8 cellular contexts compared by ENCODE assay signal in genomic region chr10:3874606-3874987, GRCh38.
A peak's percentile ranks its signal among the peaks of the same experiment; 100 is the strongest.
DNase-seq lines count a peak whose midpoint lies in the region; ATAC-seq, FAIRE-seq and TF ChIP-seq lines count a peak whose summit lies in the region.
"Not testable (repeated sequence)": the region's sequence is repeated elsewhere in the genome, so short reads cannot be mapped to it uniquely, and the experiment has no call there.

No MANE protein-coding gene starts in this region.

- not testable (repeated sequence) for TF ChIP-seq RAD21 in A549 (conservative IDR thresholded peaks at IDR 0.05 in 1 of 2, IDR thresholded peaks at IDR 0.05 in 1 of 2)

- H3K79me2 ChIP-seq in OCI-LY7 (ENCODE audit: insufficient read depth, low read depth, low read length): not testable (repeated sequence)

- POLR2A ChIA-PET in A549 (lab: Yijun Ruan, JAX): not testable (repeated sequence)
- POLR2A ChIA-PET in OCI-LY7 (lab: Charles Lee): interaction anchor here (0.7 to 1.7 kb wide), 9 partner anchors 9 to 674 kb away, joined by 3 to 10 read pairs (median 3); partner anchors contain the start of gene KLF6

- not testable (repeated sequence) for DNase-seq in A549 (ENCODE audit: low read depth in 1 of 2, low spot score in 1 of 2); OCI-LY7 (ENCODE audit: low spot score); activated T-cell treated with anti-CD3 and anti-CD28 coated beads, Interleukin-2, amount 50 U/mL, for 24 hours; heart right ventricle; natural killer cell treated with Interleukin-12 subunit alpha and Interleukin-12 subunit beta and Interleukin-15 and Interleukin-18, amount 100 ng/mL, for 72 hours (ENCODE audit: low spot score); stimulated activated naive CD8-positive, alpha-beta T cell treated with anti-CD3 and anti-CD28 coated beads, Interleukin-15, amount 100 ng/mL, for 72 hours

- intact Hi-C loops in OCI-LY7 (cut with micrococcal nuclease; ENCODE audit: unreplicated experiment): loop anchor here (2.0 to 5.0 kb wide), 2 partner anchors 68 to 247 kb away; no protein-coding TSS in a partner anchor
- intact Hi-C loops in heart right ventricle (cut with DNase I): not testable (repeated sequence)

- TF ChIP-seq EP300 in A549 (IDR thresholded peaks at IDR 0.05): not testable (repeated sequence)

- H3K9me3 Mint-ChIP-seq in activated T-cell treated with anti-CD3 and anti-CD28 coated beads, Interleukin-2, amount 50 U/mL, for 24 hours; brain; natural killer cell treated with Interleukin-12 subunit alpha and Interleukin-12 subunit beta and Interleukin-15 and Interleukin-18, amount 100 ng/mL, for 72 hours; stimulated activated naive CD8-positive, alpha-beta T cell treated with anti-CD3 and anti-CD28 coated beads, Interleukin-15, amount 100 ng/mL, for 72 hours: not testable (repeated sequence)

- TF ChIP-seq CTCF in A549 (IDR thresholded peaks at IDR 0.05); OCI-LY7 (conservative IDR thresholded peaks at IDR 0.05; ENCODE audit: low read length); brain (conservative IDR thresholded peaks at IDR 0.05); heart right ventricle (IDR thresholded peaks at IDR 0.05): not testable (repeated sequence)

- peak overlapping the region; percentile 55; the same call in 1 of the 2 replicates for H2AFZ ChIP-seq in OCI-LY7 (ENCODE audit: low read length)

- not testable (repeated sequence) for TF ChIP-seq POLR2A in A549 (IDR thresholded peaks at IDR 0.05; ENCODE audit: low read length)

- H3K4me2 ChIP-seq in A549: not testable (repeated sequence)
- H3K4me2 ChIP-seq in OCI-LY7 (ENCODE audit: low read length): peak overlapping the region; percentile 67

- not testable (repeated sequence) for FAIRE-seq in A549 (lab: Jason Lieb, UNC)

- not testable (repeated sequence) for H3K9me2 ChIP-seq in OCI-LY7 (ENCODE audit: insufficient read depth, low read length)

- not testable (repeated sequence) for ATAC-seq in A549; heart right ventricle; natural killer cell treated with Interleukin-12 subunit alpha and Interleukin-12 subunit beta and Interleukin-15 and Interleukin-18, amount 100 ng/mL, for 72 hours; stimulated activated naive CD8-positive, alpha-beta T cell treated with anti-CD3 and anti-CD28 coated beads, Interleukin-15, amount 100 ng/mL, for 72 hours
- ATAC-seq in GM18907 (IDR thresholded peaks at IDR 0.05; ENCODE audit: unreplicated experiment): peak; percentile 7

- not testable (repeated sequence) for H3K36me3 ChIP-seq in OCI-LY7 (ENCODE audit: insufficient read depth, low read length); heart right ventricle

- not testable (repeated sequence) for BruUV-seq in OCI-LY7 (replicated peaks; lab: Mats Ljungman, UMichigan)

- H3K27me3 ChIP-seq in heart right ventricle: not testable (repeated sequence)

- peaks cover 68% of the 10 kb centered on the region for H3K4me1 Mint-ChIP-seq in activated T-cell treated with anti-CD3 and anti-CD28 coated beads, Interleukin-2, amount 50 U/mL, for 24 hours (ENCODE audit: low read depth)
- peaks cover 51% of the 10 kb centered on the region for H3K4me1 Mint-ChIP-seq in brain
- H3K4me1 Mint-ChIP-seq in natural killer cell treated with Interleukin-12 subunit alpha and Interleukin-12 subunit beta and Interleukin-15 and Interleukin-18, amount 100 ng/mL, for 72 hours (ENCODE audit: low read depth in 2 of 2): peaks cover 44 to 50% of the 10 kb centered on the region in 2 donors
- H3K4me1 Mint-ChIP-seq in stimulated activated naive CD8-positive, alpha-beta T cell treated with anti-CD3 and anti-CD28 coated beads, Interleukin-15, amount 100 ng/mL, for 72 hours: peaks cover 70% of the 10 kb centered on the region

- CTCF ChIA-PET in A549 (lab: Yijun Ruan, JAX): interaction anchor here (0.6 to 1.3 kb wide), 2 partner anchors 12 to 501 kb away, joined by 3 read pairs; no protein-coding TSS in a partner anchor
- CTCF ChIA-PET in OCI-LY7 (lab: Charles Lee; ENCODE audit: unreplicated experiment): not testable (repeated sequence)

- not testable (repeated sequence) for H3K9me3 ChIP-seq in A549; OCI-LY7 (ENCODE audit: low read length); heart right ventricle

- not testable (repeated sequence) for H4K20me1 ChIP-seq in OCI-LY7 (ENCODE audit: insufficient read depth, low read length)

- peak overlapping the region; percentile 46 for H3K4me3 Mint-ChIP-seq in activated T-cell treated with anti-CD3 and anti-CD28 coated beads, Interleukin-2, amount 50 U/mL, for 24 hours
- not testable (repeated sequence) for H3K4me3 Mint-ChIP-seq in brain
- H3K4me3 Mint-ChIP-seq in natural killer cell treated with Interleukin-12 subunit alpha and Interleukin-12 subunit beta and Interleukin-15 and Interleukin-18, amount 100 ng/mL, for 72 hours: peak overlapping the region; percentile 71
- H3K4me3 Mint-ChIP-seq in stimulated activated naive CD8-positive, alpha-beta T cell treated with anti-CD3 and anti-CD28 coated beads, Interleukin-15, amount 100 ng/mL, for 72 hours: peak overlapping the region; percentile 50 to 77

- H3K27ac Mint-ChIP-seq in activated T-cell treated with anti-CD3 and anti-CD28 coated beads, Interleukin-2, amount 50 U/mL, for 24 hours: peak overlapping the region; percentile 93
- peak overlapping the region in 3 of 5 experiments; percentile 63 to 75 (median 67) for H3K27ac Mint-ChIP-seq in brain
- peak overlapping the region; percentile 87 to 92 for H3K27ac Mint-ChIP-seq in natural killer cell treated with Interleukin-12 subunit alpha and Interleukin-12 subunit beta and Interleukin-15 and Interleukin-18, amount 100 ng/mL, for 72 hours
- peak overlapping the region; percentile 96 to 98 for H3K27ac Mint-ChIP-seq in stimulated activated naive CD8-positive, alpha-beta T cell treated with anti-CD3 and anti-CD28 coated beads, Interleukin-15, amount 100 ng/mL, for 72 hours

- not testable (repeated sequence) for H3K36me3 Mint-ChIP-seq in activated T-cell treated with anti-CD3 and anti-CD28 coated beads, Interleukin-2, amount 50 U/mL, for 24 hours (ENCODE audit: low read depth); brain; natural killer cell treated with Interleukin-12 subunit alpha and Interleukin-12 subunit beta and Interleukin-15 and Interleukin-18, amount 100 ng/mL, for 72 hours

- not testable (repeated sequence) for H3K4me3 ChIP-seq in A549, heart right ventricle
- peak overlapping the region; percentile 29 for H3K4me3 ChIP-seq in OCI-LY7 (ENCODE audit: low read depth, low read length, poor library complexity, severe bottlenecking)

- not testable (repeated sequence) for H3K27me3 Mint-ChIP-seq in activated T-cell treated with anti-CD3 and anti-CD28 coated beads, Interleukin-2, amount 50 U/mL, for 24 hours; brain; natural killer cell treated with Interleukin-12 subunit alpha and Interleukin-12 subunit beta and Interleukin-15 and Interleukin-18, amount 100 ng/mL, for 72 hours; stimulated activated naive CD8-positive, alpha-beta T cell treated with anti-CD3 and anti-CD28 coated beads, Interleukin-15, amount 100 ng/mL, for 72 hours

- H3K4me1 ChIP-seq in A549 (peaks cover 35% of the 10 kb centered on the region), OCI-LY7 (ENCODE audit: insufficient read depth, low read length, poor library complexity, severe bottlenecking) (peaks cover 43% of the 10 kb centered on the region), heart right ventricle (peaks cover 0 to 53% (median 11%) of the 10 kb centered on the region in 9 donors)

- 86% methylated on average over 4 of the region's 4 CpGs for WGBS in A549 (ENCODE audit: missing lambda C conversion rate)
- WGBS in heart right ventricle, 2 donors: 86 to 87% methylated on average over 4 of the region's 4 CpGs

- peak overlapping the region; percentile 45 to 72; a peak in 4 of 6 replicates for H3K27ac ChIP-seq in A549
- H3K27ac ChIP-seq in OCI-LY7 (ENCODE audit: low read depth, low read length, poor library complexity, severe bottlenecking): peak overlapping the region; percentile 62
- H3K27ac ChIP-seq in heart right ventricle: peak overlapping the region in 8 of 10 donors; percentile 15 to 76 (median 36)
